1 cellular context compared by ENCODE assay signal in the genomic region with DNA sequence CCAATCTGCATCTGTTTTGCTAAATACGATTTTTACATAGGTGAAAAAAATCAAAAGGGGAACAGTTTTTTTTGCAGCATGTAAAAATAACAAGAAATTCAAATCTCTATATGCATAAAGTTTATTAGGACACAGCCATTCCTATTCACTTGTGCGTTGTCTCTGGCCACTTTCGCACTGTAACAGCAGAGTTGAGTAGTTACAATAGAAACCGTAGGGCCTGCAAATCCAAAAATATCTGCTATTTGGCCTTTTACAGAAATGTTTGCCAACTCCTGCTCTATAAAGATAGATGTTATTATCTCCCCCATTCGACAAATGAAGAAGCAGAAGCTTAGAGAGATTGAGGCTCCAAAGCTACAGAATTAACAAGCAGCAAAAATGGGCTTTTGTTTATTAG.
TF ChIP-seq lines count a peak whose summit lies in the region.

No MANE protein-coding gene starts in this region.

TF ChIP-seq in K562, 482 proteins besides CTCF, POLR2A, EP300 and RAD21:
- TF ChIP-seq ZFX (CRISPR knock-in tag; IDR thresholded peaks at IDR 0.05), result peak; percentile 41; the same call in 1 of the 2 replicates
- no peak for TF ChIP-seq FOXA1 (IDR thresholded peaks at IDR 0.05; ENCODE audit: borderline replicate concordance)
